Comparison of ENCODE assay signal across 8 cellular contexts in the genomic region with DNA sequence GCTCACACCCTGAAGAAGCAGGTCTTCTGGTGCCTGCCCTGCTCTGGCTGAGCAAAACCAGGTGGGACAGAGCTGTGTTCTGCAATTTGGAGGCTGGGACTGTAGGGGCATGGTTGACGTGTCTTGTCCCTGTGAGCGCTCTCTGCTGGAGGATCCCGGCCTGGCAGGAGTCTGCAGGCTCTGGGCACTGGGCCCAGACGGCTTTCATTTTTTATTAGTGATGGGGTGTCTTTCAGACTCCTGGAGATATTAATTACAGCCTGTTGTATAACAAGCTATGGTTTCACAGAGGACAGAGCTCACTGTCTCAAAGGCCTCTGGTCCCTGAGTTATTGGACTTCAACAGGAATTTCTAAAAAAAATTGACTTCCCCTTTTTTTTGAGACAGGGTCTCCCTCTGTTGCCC. TPM values are rescaled to one million over a fixed set of nuclear protein-coding genes. Genes with fewer than 3 reads are reported as not detected.
A peak's percentile ranks its signal among the peaks of the same experiment; 100 is the strongest.
DNase-seq lines count a peak whose midpoint lies in the region; ATAC-seq and TF ChIP-seq lines count a peak whose summit lies in the region.

No MANE protein-coding gene starts in this region.

- H3K4me3 ChIP-seq in breast epithelium (no peak overlapping the region), kidney epithelial cell (ENCODE audit: low read depth, low read length) (no peak overlapping the region)

- H3K36me3 ChIP-seq in breast epithelium (no peaks in the 10 kb centered on the region), kidney epithelial cell (ENCODE audit: control insufficient read depth, insufficient read depth, low read length) (no peaks in the 10 kb centered on the region)

- no peaks in the 10 kb centered on the region for H3K4me1 ChIP-seq in breast epithelium

- TF ChIP-seq POLR2A in breast epithelium (IDR thresholded peaks at IDR 0.05): no peak

- H3K27me3 ChIP-seq in breast epithelium (no peaks in the 10 kb centered on the region), kidney epithelial cell (ENCODE audit: control insufficient read depth, insufficient read depth, low read length) (no peaks in the 10 kb centered on the region)

- intact Hi-C loops in breast epithelium (cut with DNase I; ENCODE audit: low total_unique reads): no loop called here

- H3K9me3 ChIP-seq in breast epithelium: no peaks in the 10 kb centered on the region

- no peak overlapping the region for H3K27ac ChIP-seq in breast epithelium

- DNase-seq in DMS153 (lab: John Stamatoyannopoulos, UW): peak; percentile 35
- DNase-seq in HT1080 (ENCODE audit: low read depth): peak; percentile 53
- peak in 4 of 5 donors; percentile 8 to 34 (median 29) for DNase-seq in T-helper 1 cell
- DNase-seq in breast epithelium (ENCODE audit: low spot score in 2 of 2): peak in 1 of 2 donors; percentile 54
- peak; percentile 9 for DNase-seq in kidney epithelial cell (ENCODE audit: low read depth)
- DNase-seq in stimulated activated CD4-positive, alpha-beta T cell treated with anti-CD3 and anti-CD28 coated beads, Interleukin-4, amount 100 ng/mL, for 24 hours: peak; percentile 53

- ATAC-seq in GM19467 (IDR thresholded peaks at IDR 0.05; ENCODE audit: unreplicated experiment) (peak; percentile 86), GM21717 (IDR thresholded peaks at IDR 0.05; ENCODE audit: unreplicated experiment) (no peak)

- TF ChIP-seq CTCF in breast epithelium (IDR thresholded peaks at IDR 0.05) (peak in 2 of 3 donors; percentile 19 to 26), kidney epithelial cell (IDR thresholded peaks at IDR 0.05; ENCODE audit: insufficient read depth, low read length, poor library complexity, severe bottlenecking) (peak; percentile 73)

RNA-seq across cellular contexts. Expression of a gene that starts 29.5 kb away (rescaled TPM):
- total RNA-seq in HT1080 (2014; rRNA removed; shearing (Covaris generic)): 14.4 and 16.1 TPM in 2 replicates
- 8.3 and 8.6 TPM in 2 replicates for polyA plus RNA-seq in HT1080 (2015; cell fraction: cytosol; rRNA removed)
- 8.9 and 11.2 TPM in 2 replicates for polyA plus RNA-seq in HT1080 (2015; cell fraction: nucleus; rRNA removed)
- 10 to 100 TPM in 2 of 3 donors, 1 to 10 TPM in 1; 4.0 to 14.4 (median 10.4) TPM for total RNA-seq in breast epithelium
- 25.4 and 26.8 TPM in 2 replicates for total RNA-seq in kidney epithelial cell

RNA-seq across cellular contexts. Expression of a gene that starts 58.8 kb away (rescaled TPM):
- total RNA-seq in HT1080 (2014; rRNA removed; shearing (Covaris generic)): 3.0 and 3.1 TPM in 2 replicates
- 4.0 and 4.6 TPM in 2 replicates for polyA plus RNA-seq in HT1080 (2015; cell fraction: cytosol; rRNA removed)
- 4.5 and 5.0 TPM in 2 replicates for polyA plus RNA-seq in HT1080 (2015; cell fraction: nucleus; rRNA removed)
- total RNA-seq in breast epithelium: 10 to 100 TPM; 14.6 to 22.3 (median 17.0) TPM
- 10.5 and 11.2 TPM in 2 replicates for total RNA-seq in kidney epithelial cell
